In the genomic region with DNA sequence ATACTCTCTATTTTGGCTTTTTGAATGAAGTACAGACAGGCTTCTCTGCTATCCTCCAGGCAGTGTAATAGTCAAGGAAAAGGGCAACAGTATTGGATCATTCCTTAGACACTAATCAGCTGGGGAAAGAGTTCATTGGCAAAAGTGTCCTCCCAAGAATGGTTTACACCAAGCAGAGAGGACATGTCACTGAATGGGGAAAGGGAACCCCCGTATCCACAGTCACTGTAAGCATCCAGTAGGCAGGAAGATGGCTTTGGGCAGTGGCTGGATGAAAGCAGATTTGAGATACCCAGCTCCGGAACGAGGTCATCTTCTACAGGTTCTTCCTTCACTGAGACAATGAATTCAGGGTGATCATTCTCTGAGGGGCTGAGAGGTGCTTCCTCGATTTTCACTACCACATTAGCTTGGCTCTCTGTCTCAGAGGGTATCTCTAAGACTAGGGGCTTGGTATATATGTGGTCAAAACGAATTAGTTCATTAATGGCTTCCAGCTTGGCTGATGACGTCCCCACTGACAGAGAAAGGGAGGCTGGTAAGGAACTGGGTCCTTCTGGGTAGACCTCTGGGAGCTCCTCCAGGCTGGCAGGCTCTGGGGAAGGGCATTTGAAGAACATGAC, we compare ENCODE assay signal across 12 cellular contexts. TPM values are rescaled to one million over a fixed set of nuclear protein-coding genes. Genes with fewer than 3 reads are reported as not detected.
DNase-seq lines count a peak whose midpoint lies in the region; ATAC-seq and TF ChIP-seq lines count a peak whose summit lies in the region.
"Had no signal": no experiment of that assay in that cellular context is flagged by ENCODE, and none has a peak within 500 bp of the region (broad histone marks: within the 10 kb centered on the region; RNA-seq: fewer than 3 reads in every experiment).

No MANE protein-coding gene starts in this region.

- H3K36me3 Mint-ChIP-seq in CD4-positive, CD25-positive, alpha-beta regulatory T cell: peaks cover 28% of the 10 kb centered on the region
- H3K36me3 Mint-ChIP-seq in GM23338 (ENCODE audit: low read depth): peaks cover 68% of the 10 kb centered on the region
- H3K36me3 Mint-ChIP-seq in natural killer cell treated with Interleukin-12 subunit alpha and Interleukin-12 subunit beta and Interleukin-15 and Interleukin-18, amount 100 ng/mL, for 72 hours: peaks cover 49% of the 10 kb centered on the region

- H2AFZ ChIP-seq in GM23338: no peak overlapping the region

- peaks cover 38% of the 10 kb centered on the region for H3K36me3 ChIP-seq in CD4-positive, CD25-positive, alpha-beta regulatory T cell (ENCODE audit: control insufficient read depth, insufficient read depth, low read length)
- peaks cover 55% of the 10 kb centered on the region for H3K36me3 ChIP-seq in GM23338 (ENCODE audit: insufficient read depth)
- peaks cover 45% of the 10 kb centered on the region for H3K36me3 ChIP-seq in adipocyte (ENCODE audit: control insufficient read depth, insufficient read depth, low read length, severe bottlenecking)

- no peak for ATAC-seq in CD4-positive, CD25-positive, alpha-beta regulatory T cell (ENCODE audit: low read depth in 2 of 2)
- ATAC-seq in GM23338 (no peak), GM19467 (IDR thresholded peaks at IDR 0.05; ENCODE audit: unreplicated experiment) (no peak)
- no peak for ATAC-seq in natural killer cell treated with Interleukin-12 subunit alpha and Interleukin-12 subunit beta and Interleukin-15 and Interleukin-18, amount 100 ng/mL, for 72 hours

- H3K4me1 ChIP-seq in CD4-positive, CD25-positive, alpha-beta regulatory T cell (ENCODE audit: control insufficient read depth, insufficient read depth, low read length, poor library complexity, severe bottlenecking): peaks cover 40% of the 10 kb centered on the region
- peaks cover 10% of the 10 kb centered on the region for H3K4me1 ChIP-seq in GM23338 (ENCODE audit: insufficient read depth)
- H3K4me1 ChIP-seq in adipocyte (ENCODE audit: control insufficient read depth, insufficient read depth, low read length): peaks cover 37% of the 10 kb centered on the region

- H3K4me3 Mint-ChIP-seq in CD4-positive, CD25-positive, alpha-beta regulatory T cell: peak overlapping the region in 2 of 4 donors; percentile 10 to 63
- H3K4me3 Mint-ChIP-seq in GM23338: no peak overlapping the region
- peak overlapping the region; percentile 94 for H3K4me3 Mint-ChIP-seq in natural killer cell treated with Interleukin-12 subunit alpha and Interleukin-12 subunit beta and Interleukin-15 and Interleukin-18, amount 100 ng/mL, for 72 hours

- no peaks in the 10 kb centered on the region for H3K9me3 Mint-ChIP-seq in CD4-positive, CD25-positive, alpha-beta regulatory T cell
- H3K9me3 Mint-ChIP-seq in GM23338: no peaks in the 10 kb centered on the region; the same call in 2 of the 3 replicates
- no peaks in the 10 kb centered on the region for H3K9me3 Mint-ChIP-seq in natural killer cell treated with Interleukin-12 subunit alpha and Interleukin-12 subunit beta and Interleukin-15 and Interleukin-18, amount 100 ng/mL, for 72 hours

- no peak overlapping the region for H3K4me2 ChIP-seq in GM23338

- H3K9ac ChIP-seq in adipocyte (ENCODE audit: low read length): peak overlapping the region; percentile 20

- peaks cover 38% of the 10 kb centered on the region for H4K20me1 ChIP-seq in GM23338 (replicated peaks; ENCODE audit: insufficient read depth)

- H3K9me3 ChIP-seq in CD4-positive, CD25-positive, alpha-beta regulatory T cell (ENCODE audit: control insufficient read depth in 2 of 2, low read length in 2 of 2): no peaks in the 10 kb centered on the region
- H3K9me3 ChIP-seq in adipocyte (ENCODE audit: control insufficient read depth, low read length): no peaks in the 10 kb centered on the region
- H3K9me3 ChIP-seq: right lobe of liver had no signal

- H3K27ac Mint-ChIP-seq in CD4-positive, CD25-positive, alpha-beta regulatory T cell: peak overlapping the region in 2 of 3 donors; percentile 46 to 84
- H3K27ac Mint-ChIP-seq in GM23338: no peak overlapping the region
- peak overlapping the region; percentile 92 to 98 for H3K27ac Mint-ChIP-seq in natural killer cell treated with Interleukin-12 subunit alpha and Interleukin-12 subunit beta and Interleukin-15 and Interleukin-18, amount 100 ng/mL, for 72 hours

- peaks cover 40 to 76% (median 59%) of the 10 kb centered on the region in 4 donors for H3K4me1 Mint-ChIP-seq in CD4-positive, CD25-positive, alpha-beta regulatory T cell
- H3K4me1 Mint-ChIP-seq in GM23338: peaks cover 8% of the 10 kb centered on the region
- peaks cover 55 to 63% of the 10 kb centered on the region in 2 donors for H3K4me1 Mint-ChIP-seq in natural killer cell treated with Interleukin-12 subunit alpha and Interleukin-12 subunit beta and Interleukin-15 and Interleukin-18, amount 100 ng/mL, for 72 hours (ENCODE audit: low read depth in 2 of 2)

- H3K27ac ChIP-seq in CD4-positive, CD25-positive, alpha-beta regulatory T cell (ENCODE audit: insufficient read depth, low read length, poor library complexity, severe bottlenecking): no peak overlapping the region
- H3K27ac ChIP-seq in GM23338 (ENCODE audit: low read depth): 0 out of 2 replicates have a peak overlapping the region, but pooled peaks have one; percentile 72

- H3F3A ChIP-seq in GM23338 (replicated peaks; ENCODE audit: low read depth): peaks cover 65% of the 10 kb centered on the region

- peaks cover 49% of the 10 kb centered on the region for H3K79me2 ChIP-seq in GM23338 (replicated peaks; ENCODE audit: insufficient read depth)

- DNase-seq in CD4-positive, CD25-positive, alpha-beta regulatory T cell: no peak
- DNase-seq in GM23338 (ENCODE audit: low spot score): no peak
- no peak for DNase-seq in adipocyte (ENCODE audit: low read depth)
- no peak for DNase-seq in natural killer cell treated with Interleukin-12 subunit alpha and Interleukin-12 subunit beta and Interleukin-15 and Interleukin-18, amount 100 ng/mL, for 72 hours (ENCODE audit: low spot score)
- DNase-seq in NCI-H187 treated with DMSO at 0.1 percent for 48 hours (lab: John Stamatoyannopoulos, UW): no peak
- DNase-seq in NCI-H82 (lab: John Stamatoyannopoulos, UW): no peak
- DNase-seq: effector memory CD4-positive, alpha-beta T cell; foreskin melanocyte; NCI-H187; SHP77 had no signal

- H3K27me3 ChIP-seq in CD4-positive, CD25-positive, alpha-beta regulatory T cell (ENCODE audit: control insufficient read depth, insufficient read depth, low read length): no peaks in the 10 kb centered on the region
- H3K27me3 ChIP-seq in GM23338 (ENCODE audit: insufficient read depth): no peaks in the 10 kb centered on the region
- H3K27me3 ChIP-seq in adipocyte (replicated peaks; ENCODE audit: control insufficient read depth, insufficient read depth, low read length): no peaks in the 10 kb centered on the region
- H3K27me3 ChIP-seq: right lobe of liver had no signal

- no peak overlapping the region for H3K4me3 ChIP-seq in CD4-positive, CD25-positive, alpha-beta regulatory T cell (ENCODE audit: low read depth, low read length)
- H3K4me3 ChIP-seq in GM23338: no peak overlapping the region
- H3K4me3 ChIP-seq in adipocyte (ENCODE audit: low read length): no peak overlapping the region
- H3K4me3 ChIP-seq: right lobe of liver had no signal

- no peaks in the 10 kb centered on the region for H3K9me2 ChIP-seq in GM23338 (ENCODE audit: insufficient read depth)

- no peaks in the 10 kb centered on the region for H3K27me3 Mint-ChIP-seq in CD4-positive, CD25-positive, alpha-beta regulatory T cell
- H3K27me3 Mint-ChIP-seq in GM23338 (ENCODE audit: insufficient read depth, low read depth, poor library complexity): peaks cover 11% of the 10 kb centered on the region
- no peaks in the 10 kb centered on the region for H3K27me3 Mint-ChIP-seq in natural killer cell treated with Interleukin-12 subunit alpha and Interleukin-12 subunit beta and Interleukin-15 and Interleukin-18, amount 100 ng/mL, for 72 hours

- no peak for TF ChIP-seq CTCF in GM23338 (conservative IDR thresholded peaks at IDR 0.05; ENCODE audit: low read depth in 2 of 2)

RNA-seq across cellular contexts. Expression of a gene that starts 5.2 kb away (rescaled TPM):
- total RNA-seq in CD4-positive, CD25-positive, alpha-beta regulatory T cell: 139 TPM
- polyA plus RNA-seq in CD4-positive, CD25-positive, alpha-beta regulatory T cell: 100 to 1,000 TPM; 127 to 218 (median 158) TPM
- total RNA-seq in GM23338 (2014; rRNA removed; shearing (Covaris generic)): 163 and 195 TPM in 2 replicates
- polyA plus RNA-seq in GM23338 (2016; fragmentation: Nextera tagmentation; extraction: Ambion mirVana): 90.0 and 95.1 TPM in 2 replicates
- 100 to 1,000 TPM; 287 to 560 TPM for total RNA-seq in natural killer cell treated with Interleukin-12 subunit alpha and Interleukin-12 subunit beta and Interleukin-15 and Interleukin-18, amount 100 ng/mL, for 72 hours

RNA-seq across cellular contexts. Expression of a gene that starts 22.7 kb away (rescaled TPM):
- total RNA-seq in CD4-positive, CD25-positive, alpha-beta regulatory T cell: 25.2 TPM
- 10 to 100 TPM; 14.7 to 20.3 (median 15.9) TPM for polyA plus RNA-seq in CD4-positive, CD25-positive, alpha-beta regulatory T cell
- total RNA-seq in GM23338 (2014; rRNA removed; shearing (Covaris generic)): 54.1 and 59.5 TPM in 2 replicates
- 23.9 and 24.0 TPM in 2 replicates for polyA plus RNA-seq in GM23338 (2016; fragmentation: Nextera tagmentation; extraction: Ambion mirVana)
- 10 to 100 TPM; 35.3 to 43.4 TPM for total RNA-seq in natural killer cell treated with Interleukin-12 subunit alpha and Interleukin-12 subunit beta and Interleukin-15 and Interleukin-18, amount 100 ng/mL, for 72 hours

RNA-seq across cellular contexts. Expression of a gene that starts 53.3 kb away (rescaled TPM):
- total RNA-seq in CD4-positive, CD25-positive, alpha-beta regulatory T cell: 4.9 TPM
- polyA plus RNA-seq in CD4-positive, CD25-positive, alpha-beta regulatory T cell: 10 to 100 TPM in 2 of 4 donors, 1 to 10 TPM in 2; 8.7 to 12.0 (median 10.7) TPM
- total RNA-seq in GM23338 (2014; rRNA removed; shearing (Covaris generic)): 17.7 and 18.6 TPM in 2 replicates
- 28.4 and 30.9 TPM in 2 replicates for polyA plus RNA-seq in GM23338 (2016; fragmentation: Nextera tagmentation; extraction: Ambion mirVana)
- total RNA-seq in natural killer cell treated with Interleukin-12 subunit alpha and Interleukin-12 subunit beta and Interleukin-15 and Interleukin-18, amount 100 ng/mL, for 72 hours: 10 to 100 TPM; 11.8 to 22.1 TPM

RNA-seq across cellular contexts. Expression of a gene that starts 53.6 kb away (rescaled TPM):
- 8.9 TPM for total RNA-seq in CD4-positive, CD25-positive, alpha-beta regulatory T cell
- 10 to 100 TPM in 2 of 4 donors, 1 to 10 TPM in 2; 6.9 to 11.8 (median 9.2) TPM for polyA plus RNA-seq in CD4-positive, CD25-positive, alpha-beta regulatory T cell
- 100 and 121 TPM in 2 replicates for total RNA-seq in GM23338 (2014; rRNA removed; shearing (Covaris generic))
- 80.0 and 86.0 TPM in 2 replicates for polyA plus RNA-seq in GM23338 (2016; fragmentation: Nextera tagmentation; extraction: Ambion mirVana)
- 10 to 100 TPM; 28.1 to 36.2 TPM for total RNA-seq in natural killer cell treated with Interleukin-12 subunit alpha and Interleukin-12 subunit beta and Interleukin-15 and Interleukin-18, amount 100 ng/mL, for 72 hours
